Comparison of ENCODE assay signal across 23 cellular contexts in genomic region chr17:56260421-56260820, GRCh38.
"Had no signal": no experiment of that assay in that cellular context is flagged by ENCODE, and none has a peak within 500 bp of the region (broad histone marks: within the 10 kb centered on the region; RNA-seq: fewer than 3 reads in every experiment).

No MANE protein-coding gene starts in this region.

- H3K27ac Mint-ChIP-seq: activated CD4-positive, alpha-beta memory T cell treated with anti-CD3 and anti-CD28 coated beads for 36 hours; activated naive CD8-positive, alpha-beta T cell; activated T-helper 1 cell treated with anti-CD3 and anti-CD28 coated beads, Interleukin-12 subunit alpha, Interleukin-12 subunit beta, Interleukin-2, Interleukin-4 antibody, amounts not matched to agents 30 ng/mL and 10 ng/mL and 1 ng/mL, durations not matched to agents 14 hours and 24 hours and 36 hours; effector memory CD8-positive, alpha-beta T cell; T-helper 1 cell treated with Interleukin-12 subunit alpha and Interleukin-12 subunit beta and Interleukin-4 antibody, amounts not matched to agents 30 μg/mL and 1 μg/mL, for 36 hours had no signal

- H3K36me3 ChIP-seq: cardiac muscle cell, esophagus squamous epithelium, gastroesophageal sphincter, heart left ventricle, left ventricle myocardium inferior, prostate gland, right atrium auricular region, suprapubic skin, transverse colon, vagina had no signal

- H3K9me3 ChIP-seq: esophagus squamous epithelium, gastroesophageal sphincter, heart left ventricle, left ventricle myocardium inferior, prostate gland, right atrium auricular region, suprapubic skin, transverse colon, vagina had no signal

- DNase-seq: activated CD4-positive, alpha-beta memory T cell treated with anti-CD3 and anti-CD28 coated beads for 36 hours; activated CD4-positive, alpha-beta T cell treated with anti-CD3 and anti-CD28 coated beads for 4 hours; activated T-cell treated with anti-CD3 and anti-CD28 coated beads for 4 hours; amniotic stem cell; effector memory CD8-positive, alpha-beta T cell; esophagus squamous epithelium; heart left ventricle; left ventricle myocardium inferior; mammary epithelial cell; midbrain; stimulated activated naive CD8-positive, alpha-beta T cell treated with anti-CD3 and anti-CD28 coated beads, Interleukin-15, Interleukin-2, amounts not matched to agents 100 U/mL and 50 U/mL, for 24 hours; transverse colon had no signal

- ATAC-seq: effector memory CD8-positive, alpha-beta T cell; gastroesophageal sphincter; heart left ventricle; stimulated activated naive CD8-positive, alpha-beta T cell treated with anti-CD3 and anti-CD28 coated beads, Interleukin-15, Interleukin-2, amounts not matched to agents 100 U/mL and 50 U/mL, for 24 hours had no signal

- H3K27me3 Mint-ChIP-seq: activated naive CD8-positive, alpha-beta T cell had no signal

- H3K27ac ChIP-seq: cardiac muscle cell, esophagus squamous epithelium, gastroesophageal sphincter, heart left ventricle, left ventricle myocardium inferior, prostate gland, right atrium auricular region, suprapubic skin, transverse colon, vagina had no signal

- H3K36me3 Mint-ChIP-seq: activated CD4-positive, alpha-beta memory T cell treated with anti-CD3 and anti-CD28 coated beads for 36 hours; activated naive CD8-positive, alpha-beta T cell had no signal

- H3K27me3 ChIP-seq: cardiac muscle cell, gastroesophageal sphincter, heart left ventricle, right atrium auricular region, suprapubic skin, transverse colon, vagina had no signal

- H3K4me3 ChIP-seq: cardiac muscle cell, esophagus squamous epithelium, gastroesophageal sphincter, heart left ventricle, left ventricle myocardium inferior, prostate gland, right atrium auricular region, skin epidermis, suprapubic skin, transverse colon, vagina had no signal

- H3K4me1 ChIP-seq: esophagus squamous epithelium, gastroesophageal sphincter, heart left ventricle, left ventricle myocardium inferior, prostate gland, right atrium auricular region, suprapubic skin, transverse colon, vagina had no signal

- H3K9me3 Mint-ChIP-seq: activated CD4-positive, alpha-beta memory T cell treated with anti-CD3 and anti-CD28 coated beads for 36 hours; activated T-helper 1 cell treated with anti-CD3 and anti-CD28 coated beads, Interleukin-12 subunit alpha, Interleukin-12 subunit beta, Interleukin-2, Interleukin-4 antibody, amounts not matched to agents 30 ng/mL and 10 ng/mL and 1 ng/mL, durations not matched to agents 14 hours and 24 hours and 36 hours; neural crest cell; T-helper 1 cell treated with Interleukin-12 subunit alpha and Interleukin-12 subunit beta and Interleukin-4 antibody, amounts not matched to agents 30 μg/mL and 1 μg/mL, for 36 hours had no signal

- H3K4me3 Mint-ChIP-seq: activated CD4-positive, alpha-beta memory T cell treated with anti-CD3 and anti-CD28 coated beads for 36 hours; activated naive CD8-positive, alpha-beta T cell; activated T-helper 1 cell treated with anti-CD3 and anti-CD28 coated beads, Interleukin-12 subunit alpha, Interleukin-12 subunit beta, Interleukin-2, Interleukin-4 antibody, amounts not matched to agents 30 ng/mL and 10 ng/mL and 1 ng/mL, durations not matched to agents 14 hours and 24 hours and 36 hours; effector memory CD8-positive, alpha-beta T cell; neural crest cell; T-helper 1 cell treated with Interleukin-12 subunit alpha and Interleukin-12 subunit beta and Interleukin-4 antibody, amounts not matched to agents 30 μg/mL and 1 μg/mL, for 36 hours had no signal
